11 cellular contexts compared by ENCODE assay signal in genomic region chr22:37266581-37267127, GRCh38. TPM values are rescaled to one million over a fixed set of nuclear protein-coding genes. Genes with fewer than 3 reads are reported as not detected.
DNase-seq lines count a peak whose midpoint lies in the region; ATAC-seq and TF ChIP-seq lines count a peak whose summit lies in the region.
"Had no signal": no experiment of that assay in that cellular context is flagged by ENCODE, and none has a peak within 500 bp of the region (broad histone marks: within the 10 kb centered on the region; RNA-seq: fewer than 3 reads in every experiment).

No MANE protein-coding gene starts in this region.

- WGBS in esophagus muscularis mucosa = 61% methylated on average over 15 of the region's 18 CpGs

- TF ChIP-seq CTCF in Peyer's patch (IDR thresholded peaks at IDR 0.05) = no peak
- TF ChIP-seq CTCF in esophagus muscularis mucosa (IDR thresholded peaks at IDR 0.05) = no peak

- H3K27me3 ChIP-seq in Peyer's patch (no peaks in the 10 kb centered on the region), esophagus muscularis mucosa (peaks cover 0 to 80% (median 0%) of the 10 kb centered on the region in 4 donors), skeletal muscle tissue (ENCODE audit: control insufficient read depth in 3 of 3, insufficient read depth in 3 of 3, low read length in 3 of 3) (peaks cover 17 to 40% (median 33%) of the 10 kb centered on the region in 3 donors)

- intact Hi-C loops in esophagus muscularis mucosa (cut with DNase I) = no loop called here

- peak overlapping the region in 3 of 4 donors; percentile 43 to 57 (median 48) for H3K4me3 ChIP-seq in Peyer's patch
- H3K4me3 ChIP-seq in esophagus muscularis mucosa = peak overlapping the region; percentile 33 to 53 (median 38)
- peak overlapping the region in 2 of 3 donors; percentile 29 to 32 for H3K4me3 ChIP-seq in skeletal muscle tissue (ENCODE audit: low read length in 3 of 3)

- peaks cover 0 to 11% (median 5%) of the 10 kb centered on the region in 4 donors for H3K9me3 ChIP-seq in Peyer's patch
- H3K9me3 ChIP-seq in esophagus muscularis mucosa = peaks cover 0 to 20% (median 15%) of the 10 kb centered on the region in 4 donors
- peaks cover 5 to 12% (median 5%) of the 10 kb centered on the region in 3 donors for H3K9me3 ChIP-seq in skeletal muscle tissue (ENCODE audit: control insufficient read depth in 3 of 3, low read length in 3 of 3)

- DNase-seq in Peyer's patch (peak in 1 of 3 donors; percentile 34), esophagus muscularis mucosa (ENCODE audit: extremely low spot score) (no peak), NCI-H2107 (lab: John Stamatoyannopoulos, UW) (no peak)
- no peak for DNase-seq in stimulated activated CD4-positive, alpha-beta T cell treated with anti-CD3 and anti-CD28 coated beads, Interleukin-4, amount 100 ng/mL, for 4 hours
- no peak for DNase-seq in activated CD8-positive, alpha-beta memory T cell treated with anti-CD3 and anti-CD28 coated beads for 24 hours
- DNase-seq: NCI-H1436 treated with DMSO at 0.1 percent for 48 hours had no signal

- peak overlapping the region in 3 of 4 donors; percentile 54 to 75 (median 64) for H3K27ac ChIP-seq in Peyer's patch
- no peak overlapping the region for H3K27ac ChIP-seq in esophagus muscularis mucosa (replicated peaks in 1 of 4)
- H3K27ac ChIP-seq in skeletal muscle tissue (ENCODE audit: low read depth, low read length) = no peak overlapping the region

- TF ChIP-seq EP300 in esophagus muscularis mucosa (IDR thresholded peaks at IDR 0.05) = no peak

- no peaks in the 10 kb centered on the region for H3K36me3 ChIP-seq in Peyer's patch
- H3K36me3 ChIP-seq in esophagus muscularis mucosa = no peaks in the 10 kb centered on the region
- no peaks in the 10 kb centered on the region for H3K36me3 ChIP-seq in skeletal muscle tissue (ENCODE audit: control insufficient read depth in 3 of 3, insufficient read depth in 3 of 3, low read length in 3 of 3)

- no peak for TF ChIP-seq POLR2A in Peyer's patch (IDR thresholded peaks at IDR 0.05)
- no peak for TF ChIP-seq POLR2A in esophagus muscularis mucosa (IDR thresholded peaks at IDR 0.05; ENCODE audit: low read depth)

- H3K4me1 ChIP-seq in Peyer's patch (peaks cover 0 to 6% (median 2%) of the 10 kb centered on the region in 4 donors), esophagus muscularis mucosa (peaks cover 0 to 9% (median 8%) of the 10 kb centered on the region in 4 donors), skeletal muscle tissue (ENCODE audit: control insufficient read depth in 3 of 3, insufficient read depth in 3 of 3, low read length in 3 of 3) (no peaks in the 10 kb centered on the region)

- H3K9ac ChIP-seq in skeletal muscle tissue (ENCODE audit: low read depth in 1 of 3, low read length in 3 of 3) = no peak overlapping the region

- peak; percentile 4 for ATAC-seq in GM18907 (IDR thresholded peaks at IDR 0.05; ENCODE audit: unreplicated experiment)
- no peak for ATAC-seq in GM18868 (IDR thresholded peaks at IDR 0.05; ENCODE audit: unreplicated experiment)

RNA-seq across cellular contexts. Expression of gene CYTH4, which starts 15.7 kb away (rescaled TPM):
- total RNA-seq in Peyer's patch (10 to 100 TPM; 13.5 to 75.9 (median 22.5) TPM), esophagus muscularis mucosa (10 to 100 TPM in 2 of 4 donors, 1 to 10 TPM in 2; 5.1 to 27.3 (median 9.4) TPM), skeletal muscle tissue (12.0 TPM)
- total RNA-seq: lung microvascular endothelial cell had no signal

RNA-seq across cellular contexts. Expression of gene RAC2, which starts 22.6 kb away (rescaled TPM):
- total RNA-seq in Peyer's patch = 100 to 1,000 TPM in 1 of 4 donors, 10 to 100 TPM in 3; 10.0 to 124 (median 20.6) TPM
- 10 to 100 TPM in 1 of 4 donors, 1 to 10 TPM in 3; 4.1 to 21.9 (median 7.2) TPM for total RNA-seq in esophagus muscularis mucosa
- total RNA-seq in skeletal muscle tissue = 0.52 TPM

RNA-seq across cellular contexts. Expression of gene SSTR3, which starts 54.4 kb away (rescaled TPM):
- total RNA-seq in Peyer's patch (not detected), esophagus muscularis mucosa (not detected), skeletal muscle tissue (not detected)
- total RNA-seq: dermis microvascular lymphatic vessel endothelial cell, lung microvascular endothelial cell had no signal

Comparison
In these comparisons a context has a peak if more than half of its experiments do, and no peak if none do; other contexts are left out.
1. H3K27ac ChIP-seq: peak in Peyer's patch (3 of 4); none in esophagus muscularis mucosa (0 of 4) and skeletal muscle tissue (single experiment).
2. Peak in every context shown above with its lines, with median percentiles within 50 percentile points of each other: H3K4me3 ChIP-seq.